8 cellular contexts compared by ENCODE assay signal in the genomic region with DNA sequence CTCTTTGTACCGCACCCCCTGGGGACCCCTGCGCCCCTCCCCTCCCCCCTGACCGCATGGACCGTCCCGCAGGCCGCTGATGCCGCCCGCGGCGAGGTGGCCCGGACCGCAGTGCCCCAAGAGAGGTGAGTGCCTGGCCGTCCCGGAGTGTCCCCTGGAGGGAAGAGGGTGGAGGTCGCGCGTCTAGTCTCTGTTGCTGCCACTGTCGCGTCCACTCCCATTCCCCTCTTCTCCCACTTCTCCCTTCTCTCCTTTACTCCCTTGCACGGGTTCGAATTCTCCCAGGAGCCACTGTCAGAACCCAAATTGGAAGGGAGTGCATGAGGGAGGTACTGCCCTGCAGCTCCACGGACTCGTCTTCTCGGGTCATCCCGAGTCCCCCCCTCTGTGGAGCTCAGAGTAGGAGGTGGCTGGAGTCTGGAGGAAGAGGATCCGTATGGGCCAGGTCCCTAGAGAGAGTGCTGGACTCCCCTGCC. TPM values are rescaled to one million over a fixed set of nuclear protein-coding genes. Genes with fewer than 3 reads are reported as not detected.
A peak's percentile ranks its signal among the peaks of the same experiment; 100 is the strongest.
DNase-seq lines count a peak whose midpoint lies in the region; ATAC-seq and TF ChIP-seq lines count a peak whose summit lies in the region.

No MANE protein-coding gene starts in this region.

- TF ChIP-seq CTCF in GM12865 (IDR thresholded peaks at IDR 0.05; ENCODE audit: insufficient read depth, low read depth, low read length, missing control alignments) (no peak), fibroblast of the aortic adventitia (IDR thresholded peaks at IDR 0.05; ENCODE audit: insufficient read depth, low read length) (no peak)

- H3K4me3 ChIP-seq in GM12865 (ENCODE audit: low read depth, low read length), result peak overlapping the region; percentile 98
- peak overlapping the region; percentile 92 for H3K4me3 ChIP-seq in fibroblast of the aortic adventitia (ENCODE audit: low read depth, low read length)
- H3K4me3 ChIP-seq in rectal smooth muscle tissue (ENCODE audit: low read length), result peak overlapping the region; percentile 92

- H3K27me3 ChIP-seq in rectal smooth muscle tissue (ENCODE audit: control insufficient read depth, insufficient read depth, low read length), result no peaks in the 10 kb centered on the region

- H3K36me3 ChIP-seq in rectal smooth muscle tissue (ENCODE audit: control insufficient read depth, insufficient read depth, low read length), result no peaks in the 10 kb centered on the region

- peak overlapping the region; percentile 80 for H3K9ac ChIP-seq in rectal smooth muscle tissue (ENCODE audit: low read length)

- no peak for DNase-seq in GM12865 (ENCODE audit: low read depth)
- no peak for DNase-seq in fibroblast of the aortic adventitia (ENCODE audit: low read depth)
- DNase-seq in activated CD4-positive, CD25-positive, alpha-beta regulatory T cell (lab: John Stamatoyannopoulos, UW), result no peak
- no peak for DNase-seq in NCI-H1105 (lab: John Stamatoyannopoulos, UW)
- no peak for DNase-seq in SW 1271 (lab: John Stamatoyannopoulos, UW)

- ATAC-seq in SK-N-SH treated with all-trans-retinoic acid at 6 μM for 48 hours (peak; percentile 47), HG02938 (IDR thresholded peaks at IDR 0.05; ENCODE audit: unreplicated experiment) (no peak)

- peaks cover 22% of the 10 kb centered on the region for H3K4me1 ChIP-seq in rectal smooth muscle tissue (ENCODE audit: control insufficient read depth, insufficient read depth, low read length)

- H3K27ac ChIP-seq in rectal smooth muscle tissue (ENCODE audit: low read depth, low read length), result peak overlapping the region; percentile 42

TF ChIP-seq in SK-N-SH treated with all-trans-retinoic acid at 6 μM for 48 hours, 23 proteins besides CTCF, POLR2A, EP300 and RAD21:
- TF ChIP-seq, protein P1, sequence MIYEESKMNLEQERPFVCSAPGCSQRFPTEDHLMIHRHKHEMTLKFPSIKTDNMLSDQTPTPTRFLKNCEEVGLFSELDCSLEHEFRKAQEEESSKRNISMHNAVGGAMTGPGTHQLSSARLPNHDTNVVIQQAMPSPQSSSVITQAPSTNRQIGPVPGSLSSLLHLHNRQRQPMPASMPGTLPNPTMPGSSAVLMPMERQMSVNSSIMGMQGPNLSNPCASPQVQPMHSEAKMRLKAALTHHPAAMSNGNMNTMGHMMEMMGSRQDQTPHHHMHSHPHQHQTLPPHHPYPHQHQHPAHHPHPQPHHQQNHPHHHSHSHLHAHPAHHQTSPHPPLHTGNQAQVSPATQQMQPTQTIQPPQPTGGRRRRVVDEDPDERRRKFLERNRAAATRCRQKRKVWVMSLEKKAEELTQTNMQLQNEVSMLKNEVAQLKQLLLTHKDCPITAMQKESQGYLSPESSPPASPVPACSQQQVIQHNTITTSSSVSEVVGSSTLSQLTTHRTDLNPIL (CRISPR knock-in tag; IDR thresholded peaks at IDR 0.05; ENCODE audit: low read depth), result no peak
- TF ChIP-seq, protein P2, sequence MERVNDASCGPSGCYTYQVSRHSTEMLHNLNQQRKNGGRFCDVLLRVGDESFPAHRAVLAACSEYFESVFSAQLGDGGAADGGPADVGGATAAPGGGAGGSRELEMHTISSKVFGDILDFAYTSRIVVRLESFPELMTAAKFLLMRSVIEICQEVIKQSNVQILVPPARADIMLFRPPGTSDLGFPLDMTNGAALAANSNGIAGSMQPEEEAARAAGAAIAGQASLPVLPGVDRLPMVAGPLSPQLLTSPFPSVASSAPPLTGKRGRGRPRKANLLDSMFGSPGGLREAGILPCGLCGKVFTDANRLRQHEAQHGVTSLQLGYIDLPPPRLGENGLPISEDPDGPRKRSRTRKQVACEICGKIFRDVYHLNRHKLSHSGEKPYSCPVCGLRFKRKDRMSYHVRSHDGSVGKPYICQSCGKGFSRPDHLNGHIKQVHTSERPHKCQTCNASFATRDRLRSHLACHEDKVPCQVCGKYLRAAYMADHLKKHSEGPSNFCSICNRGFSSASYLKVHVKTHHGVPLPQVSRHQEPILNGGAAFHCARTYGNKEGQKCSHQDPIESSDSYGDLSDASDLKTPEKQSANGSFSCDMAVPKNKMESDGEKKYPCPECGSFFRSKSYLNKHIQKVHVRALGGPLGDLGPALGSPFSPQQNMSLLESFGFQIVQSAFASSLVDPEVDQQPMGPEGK (CRISPR knock-in tag; IDR thresholded peaks at IDR 0.05; ENCODE audit: borderline replicate concordance), result no peak
- TF ChIP-seq PPARA (CRISPR knock-in tag; IDR thresholded peaks at IDR 0.05; ENCODE audit: borderline replicate concordance), result no peak
- no peak for TF ChIP-seq GLIS3 (CRISPR knock-in tag; IDR thresholded peaks at IDR 0.05)
- TF ChIP-seq TCF4 (CRISPR knock-in tag; IDR thresholded peaks at IDR 0.05; ENCODE audit: borderline replicate concordance), result no peak
- no peak for TF ChIP-seq ZFP3 (CRISPR knock-in tag; IDR thresholded peaks at IDR 0.05)
- TF ChIP-seq, protein P3, sequence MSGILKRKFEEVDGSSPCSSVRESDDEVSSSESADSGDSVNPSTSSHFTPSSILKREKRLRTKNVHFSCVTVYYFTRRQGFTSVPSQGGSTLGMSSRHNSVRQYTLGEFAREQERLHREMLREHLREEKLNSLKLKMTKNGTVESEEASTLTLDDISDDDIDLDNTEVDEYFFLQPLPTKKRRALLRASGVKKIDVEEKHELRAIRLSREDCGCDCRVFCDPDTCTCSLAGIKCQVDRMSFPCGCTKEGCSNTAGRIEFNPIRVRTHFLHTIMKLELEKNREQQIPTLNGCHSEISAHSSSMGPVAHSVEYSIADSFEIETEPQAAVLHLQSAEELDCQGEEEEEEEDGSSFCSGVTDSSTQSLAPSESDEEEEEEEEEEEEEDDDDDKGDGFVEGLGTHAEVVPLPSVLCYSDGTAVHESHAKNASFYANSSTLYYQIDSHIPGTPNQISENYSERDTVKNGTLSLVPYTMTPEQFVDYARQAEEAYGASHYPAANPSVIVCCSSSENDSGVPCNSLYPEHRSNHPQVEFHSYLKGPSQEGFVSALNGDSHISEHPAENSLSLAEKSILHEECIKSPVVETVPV (CRISPR knock-in tag; IDR thresholded peaks at IDR 0.05), result no peak
- no peak for TF ChIP-seq RARB (CRISPR knock-in tag; IDR thresholded peaks at IDR 0.05)
- no peak for TF ChIP-seq ZNF8 (CRISPR knock-in tag; IDR thresholded peaks at IDR 0.05)
- TF ChIP-seq SNAI2 (CRISPR knock-in tag; IDR thresholded peaks at IDR 0.05), result no peak
- no peak for TF ChIP-seq ZNF70 (CRISPR knock-in tag; IDR thresholded peaks at IDR 0.05)
TF ChIP-seq in SK-N-SH treated with all-trans-retinoic acid at 6 μM for 48 hours: peak in this region for 0.

RNA-seq across cellular contexts. Expression of a gene that starts 0.8 kb away (rescaled TPM):
- total RNA-seq in fibroblast of the aortic adventitia (ENCODE audit: low replicate concordance), result 8.0 and 28.1 TPM in 2 replicates

RNA-seq across cellular contexts. Expression of a gene that starts 30.0 kb away (rescaled TPM):
- not detected in 2 replicates for total RNA-seq in fibroblast of the aortic adventitia (ENCODE audit: low replicate concordance)

RNA-seq across cellular contexts. Expression of a gene that starts 34.0 kb away (rescaled TPM):
- total RNA-seq in fibroblast of the aortic adventitia (ENCODE audit: low replicate concordance), result not detected in 2 replicates

RNA-seq across cellular contexts. Expression of a gene that starts 43.8 kb away (rescaled TPM):
- total RNA-seq in fibroblast of the aortic adventitia (ENCODE audit: low replicate concordance), result not detected in 2 replicates

RNA-seq across cellular contexts. Expression of a gene that starts 57.3 kb away (rescaled TPM):
- 0.63 TPM in 1 of 2 replicates, not detected in the other for total RNA-seq in fibroblast of the aortic adventitia (ENCODE audit: low replicate concordance)
